In genomic region chr2:32874931-32875330, GRCh38 we compare ENCODE assay signal across 20 cellular contexts.
DNase-seq lines count a peak whose midpoint lies in the region; ATAC-seq, FAIRE-seq and TF ChIP-seq lines count a peak whose summit lies in the region.
"Had no signal": no experiment of that assay in that cellular context is flagged by ENCODE, and none has a peak within 500 bp of the region (broad histone marks: within the 10 kb centered on the region; RNA-seq: fewer than 3 reads in every experiment).

No MANE protein-coding gene starts in this region.

- no peak overlapping the region for H3K9ac ChIP-seq in astrocyte (ENCODE audit: low read length)

- TF ChIP-seq CTCF in A549 (IDR thresholded peaks at IDR 0.05) (no peak), astrocyte (IDR thresholded peaks at IDR 0.05; ENCODE audit: insufficient read depth, low read depth, low read length) (no peak)

- no peaks in the 10 kb centered on the region for H3K27me3 ChIP-seq in astrocyte (ENCODE audit: insufficient read depth, low read length)

- H3K27ac Mint-ChIP-seq in astrocyte (ENCODE audit: unreplicated experiment): no peak overlapping the region
- H3K27ac Mint-ChIP-seq in stimulated activated naive B cell treated with anti-CD40 and anti-IgM and Interleukin-4, amounts not matched to agents 10 μg/mL and 1 μg/mL and 100 μg/mL, for 72 hours: no peak overlapping the region
- H3K27ac Mint-ChIP-seq: CD4-positive, CD25-positive, alpha-beta regulatory T cell had no signal

- no peak for DNase-seq in A549 (ENCODE audit: low read depth in 1 of 2, low spot score in 1 of 2)
- DNase-seq in astrocyte (ENCODE audit: low read depth): no peak
- peak; percentile 80 for DNase-seq in fibroblast of peridontal ligament (ENCODE audit: extremely low read depth)
- peak; percentile 70 for DNase-seq in pons (ENCODE audit: low spot score)
- no peak for DNase-seq in stimulated activated naive B cell treated with anti-CD40 and anti-IgM and Interleukin-4, amounts not matched to agents 10 μg/mL and 1 μg/mL and 100 μg/mL, for 72 hours
- no peak for DNase-seq in left colon
- DNase-seq in occipital lobe (lab: John Stamatoyannopoulos, UW): no peak
- DNase-seq: CD4-positive, CD25-positive, alpha-beta regulatory T cell; DMS53; HCEC 1CT; IMR-90; Kasumi-1; NCI-H2029; NCI-H2171 treated with DMSO at 0.1 percent for 48 hours; NCI-H510A had no signal

- CTCF ChIA-PET in A549 (lab: Yijun Ruan, JAX): interaction anchor here (2.0 kb wide), 1 partner anchor 11 kb away, joined by 4 read pairs; no protein-coding TSS in a partner anchor

- H2AFZ ChIP-seq in astrocyte (ENCODE audit: low read depth, low read length): no peak overlapping the region

- H3K27ac ChIP-seq in A549 (no peak overlapping the region), astrocyte (ENCODE audit: low read depth, low read length) (no peak overlapping the region)

- intact Hi-C loops in left colon (cut with DNase I, micrococcal nuclease): no loop called here

- H4K20me1 ChIP-seq in astrocyte (ENCODE audit: insufficient read depth, low read length): no peaks in the 10 kb centered on the region

- no peak overlapping the region for H3K4me3 Mint-ChIP-seq in astrocyte (ENCODE audit: unreplicated experiment)
- no peak overlapping the region for H3K4me3 Mint-ChIP-seq in stimulated activated naive B cell treated with anti-CD40 and anti-IgM and Interleukin-4, amounts not matched to agents 10 μg/mL and 1 μg/mL and 100 μg/mL, for 72 hours
- H3K4me3 Mint-ChIP-seq: CD4-positive, CD25-positive, alpha-beta regulatory T cell had no signal

- H3K36me3 Mint-ChIP-seq in astrocyte (ENCODE audit: low read depth, unreplicated experiment): no peaks in the 10 kb centered on the region
- H3K36me3 Mint-ChIP-seq in stimulated activated naive B cell treated with anti-CD40 and anti-IgM and Interleukin-4, amounts not matched to agents 10 μg/mL and 1 μg/mL and 100 μg/mL, for 72 hours: no peaks in the 10 kb centered on the region
- H3K36me3 Mint-ChIP-seq: CD4-positive, CD25-positive, alpha-beta regulatory T cell had no signal

- H3K27me3 Mint-ChIP-seq in astrocyte (ENCODE audit: low read depth, unreplicated experiment): no peaks in the 10 kb centered on the region
- H3K27me3 Mint-ChIP-seq in stimulated activated naive B cell treated with anti-CD40 and anti-IgM and Interleukin-4, amounts not matched to agents 10 μg/mL and 1 μg/mL and 100 μg/mL, for 72 hours: no peaks in the 10 kb centered on the region
- H3K27me3 Mint-ChIP-seq: CD4-positive, CD25-positive, alpha-beta regulatory T cell had no signal

- no peak for TF ChIP-seq POLR2A in A549 (IDR thresholded peaks at IDR 0.05; ENCODE audit: low read length)

- no peak for TF ChIP-seq EP300 in A549 (IDR thresholded peaks at IDR 0.05)

- POLR2A ChIA-PET in A549 (lab: Yijun Ruan, JAX): no interaction called here

- H3K4me1 ChIP-seq in A549: no peaks in the 10 kb centered on the region
- no peaks in the 10 kb centered on the region for H3K4me1 ChIP-seq in astrocyte (ENCODE audit: insufficient read depth, low read length)

- 69% methylated on average over 3 of the region's 3 CpGs for WGBS in A549 (ENCODE audit: missing lambda C conversion rate)

- H3K9me3 ChIP-seq in A549: no peaks in the 10 kb centered on the region
- H3K9me3 ChIP-seq in astrocyte (ENCODE audit: insufficient read depth, low read depth, low read length): no peaks in the 10 kb centered on the region

- H3K9me3 Mint-ChIP-seq in astrocyte (ENCODE audit: unreplicated experiment): peaks cover 3% of the 10 kb centered on the region
- peaks cover 0 to 3% of the 10 kb centered on the region in 2 donors for H3K9me3 Mint-ChIP-seq in stimulated activated naive B cell treated with anti-CD40 and anti-IgM and Interleukin-4, amounts not matched to agents 10 μg/mL and 1 μg/mL and 100 μg/mL, for 72 hours

- H3K4me1 Mint-ChIP-seq in astrocyte (ENCODE audit: low read depth, unreplicated experiment): no peaks in the 10 kb centered on the region
- H3K4me1 Mint-ChIP-seq in stimulated activated naive B cell treated with anti-CD40 and anti-IgM and Interleukin-4, amounts not matched to agents 10 μg/mL and 1 μg/mL and 100 μg/mL, for 72 hours: no peaks in the 10 kb centered on the region
- H3K4me1 Mint-ChIP-seq: CD4-positive, CD25-positive, alpha-beta regulatory T cell had no signal

- H3K4me3 ChIP-seq in A549 (no peak overlapping the region), astrocyte (ENCODE audit: insufficient read depth, low read depth, low read length) (no peak overlapping the region)

- H3K79me2 ChIP-seq in astrocyte (ENCODE audit: insufficient read depth, low read length): no peaks in the 10 kb centered on the region

- H3K36me3 ChIP-seq in astrocyte (ENCODE audit: insufficient read depth, low read length): no peaks in the 10 kb centered on the region

- peak; percentile 39 for FAIRE-seq in A549 (lab: Jason Lieb, UNC)
- no peak for FAIRE-seq in astrocyte (lab: Jason Lieb, UNC)
- FAIRE-seq: A204.1, G401.6, GM12891 had no signal

- ATAC-seq in A549 (no peak), left colon (no peak), GM21381 (IDR thresholded peaks at IDR 0.05; ENCODE audit: unreplicated experiment) (no peak)
- ATAC-seq in stimulated activated naive B cell treated with anti-CD40 and anti-IgM and Interleukin-4, amounts not matched to agents 10 μg/mL and 1 μg/mL and 100 μg/mL, for 72 hours (replicated peaks): no peak
- ATAC-seq: Panc1 had no signal

- H3K4me2 ChIP-seq in A549: no peak overlapping the region
- peak overlapping the region; percentile 2 for H3K4me2 ChIP-seq in astrocyte (ENCODE audit: low read length)

- no peak for TF ChIP-seq RAD21 in A549 (conservative IDR thresholded peaks at IDR 0.05 in 1 of 2, IDR thresholded peaks at IDR 0.05 in 1 of 2)

TF ChIP-seq in A549, 52 proteins besides CTCF, POLR2A, EP300 and RAD21:
- TF ChIP-seq PBX3 (IDR thresholded peaks at IDR 0.05): no peak
- no peak for TF ChIP-seq NPAS2 (CRISPR knock-in tag; IDR thresholded peaks at IDR 0.05; ENCODE audit: borderline replicate concordance)
- no peak for TF ChIP-seq FOXS1 (CRISPR knock-in tag; IDR thresholded peaks at IDR 0.05)
- TF ChIP-seq USF2 (IDR thresholded peaks at IDR 0.05): no peak
- no peak for TF ChIP-seq JUNB (IDR thresholded peaks at IDR 0.05)
- TF ChIP-seq RCOR1 (IDR thresholded peaks at IDR 0.05; ENCODE audit: low read depth, low read length): no peak
- TF ChIP-seq CEBPB (IDR thresholded peaks at IDR 0.05): no peak
- no peak for TF ChIP-seq PHF8 (IDR thresholded peaks at IDR 0.05; ENCODE audit: borderline replicate concordance, low read depth)
- TF ChIP-seq JUN (IDR thresholded peaks at IDR 0.05): no peak
- TF ChIP-seq HDAC2 (IDR thresholded peaks at IDR 0.05): no peak
- no peak for TF ChIP-seq E2F6 (IDR thresholded peaks at IDR 0.05; ENCODE audit: borderline replicate concordance, low read depth)
- TF ChIP-seq MAFK (IDR thresholded peaks at IDR 0.05; ENCODE audit: partially characterized antibody): no peak
- TF ChIP-seq SMC3 (IDR thresholded peaks at IDR 0.05): no peak
- no peak for TF ChIP-seq HOXB5 (CRISPR knock-in tag; IDR thresholded peaks at IDR 0.05)
- TF ChIP-seq BCL3 (IDR thresholded peaks at IDR 0.05): no peak

Comparison
In these comparisons a context has a peak if more than half of its experiments do, and no peak if none do; other contexts are left out.
1. DNase-seq: peak in fibroblast of peridontal ligament (single experiment) and pons (single experiment); none in A549 (0 of 2), astrocyte (single experiment), stimulated activated naive B cell treated with anti-CD40 and anti-IgM and Interleukin-4, amounts not matched to agents 10 μg/mL and 1 μg/mL and 100 μg/mL, for 72 hours (single experiment), left colon (0 of 2) and occipital lobe (single experiment).